In the genomic region with DNA sequence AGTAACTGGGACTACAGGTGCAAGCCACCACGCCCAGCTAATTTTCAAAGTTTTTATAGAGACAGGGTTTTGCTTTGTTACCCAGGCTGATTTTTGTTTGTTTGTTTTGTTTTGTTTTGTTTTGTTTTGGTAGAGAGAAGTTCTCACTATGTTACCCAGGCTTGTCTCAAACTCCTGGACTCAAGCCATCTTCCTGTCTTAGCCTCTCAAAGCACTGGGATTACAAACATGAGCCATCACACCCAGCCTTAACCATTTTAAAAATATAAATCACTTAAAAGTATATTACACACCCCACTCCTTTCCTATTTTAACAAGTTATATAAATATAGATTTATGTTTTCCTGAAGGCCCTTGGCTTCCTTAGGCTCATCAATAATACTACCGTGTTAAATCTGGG, we compare ENCODE assay signal across 11 cellular contexts. TPM values are rescaled to one million over a fixed set of nuclear protein-coding genes. Genes with fewer than 3 reads are reported as not detected.
DNase-seq lines count a peak whose midpoint lies in the region; ATAC-seq and TF ChIP-seq lines count a peak whose summit lies in the region.
"Had no signal": no experiment of that assay in that cellular context is flagged by ENCODE, and none has a peak within 500 bp of the region (broad histone marks: within the 10 kb centered on the region; RNA-seq: fewer than 3 reads in every experiment).

No MANE protein-coding gene starts in this region.

- H3K4me1 Mint-ChIP-seq in activated naive CD8-positive, alpha-beta T cell treated with anti-CD3 and anti-CD28 coated beads, Interleukin-2, amount 10 ng/mL, durations not matched to agents 7 days and 5 days, result peaks cover 9% of the 10 kb centered on the region
- H3K4me1 Mint-ChIP-seq in activated naive CD8-positive, alpha-beta T cell treated with anti-CD3 and anti-CD28 coated beads for 36 hours, result peaks cover 11% of the 10 kb centered on the region
- peaks cover 39% of the 10 kb centered on the region for H3K4me1 Mint-ChIP-seq in chondrocyte (ENCODE audit: low read depth)

- no peak overlapping the region for H3K4ac ChIP-seq in trophoblast cell (ENCODE audit: low read depth, low read length)

- POLR2A ChIA-PET in activated naive CD8-positive, alpha-beta T cell treated with anti-CD3 and anti-CD28 coated beads, Interleukin-2, amount 10 ng/mL, durations not matched to agents 7 days and 5 days (lab: Charles Lee), result no interaction called here

- no peak overlapping the region for H4K91ac ChIP-seq in trophoblast cell (ENCODE audit: low read depth, low read length)

- H3K36me3 ChIP-seq in left lung (no peaks in the 10 kb centered on the region), upper lobe of right lung (no peaks in the 10 kb centered on the region), trophoblast cell (ENCODE audit: control insufficient read depth in 1 of 2, insufficient read depth in 2 of 2, low read length in 2 of 2) (no peaks in the 10 kb centered on the region)

- H3K18ac ChIP-seq in trophoblast cell (ENCODE audit: low read length), result no peak overlapping the region

- no peak for ATAC-seq in activated naive CD8-positive, alpha-beta T cell treated with anti-CD3 and anti-CD28 coated beads, Interleukin-2, amount 10 ng/mL, durations not matched to agents 7 days and 5 days (ENCODE audit: low read depth)
- ATAC-seq in left lung (no peak), upper lobe of right lung (no peak), HG03520 (IDR thresholded peaks at IDR 0.05; ENCODE audit: unreplicated experiment) (no peak)

- H3K4me1 ChIP-seq in left lung (peaks cover 3 to 33% of the 10 kb centered on the region in 2 donors), upper lobe of right lung (peaks cover 15% of the 10 kb centered on the region), trophoblast cell (ENCODE audit: control insufficient read depth in 1 of 2, insufficient read depth in 2 of 2, low read length in 2 of 2) (peaks cover 0 to 4% of the 10 kb centered on the region in 2 experiments)

- H2AFZ ChIP-seq in trophoblast cell (ENCODE audit: insufficient read depth, low read length, poor library complexity), result no peak overlapping the region

- H3K79me1 ChIP-seq in trophoblast cell (ENCODE audit: low read length), result no peaks in the 10 kb centered on the region

- H3K36me3 Mint-ChIP-seq in activated naive CD8-positive, alpha-beta T cell treated with anti-CD3 and anti-CD28 coated beads, Interleukin-2, amount 10 ng/mL, durations not matched to agents 7 days and 5 days, result no peaks in the 10 kb centered on the region
- no peaks in the 10 kb centered on the region for H3K36me3 Mint-ChIP-seq in activated naive CD8-positive, alpha-beta T cell treated with anti-CD3 and anti-CD28 coated beads for 36 hours
- H3K36me3 Mint-ChIP-seq in chondrocyte (ENCODE audit: low read depth), result no peaks in the 10 kb centered on the region

- no peak overlapping the region for H4K12ac ChIP-seq in trophoblast cell (ENCODE audit: low read depth, low read length)

- no peak overlapping the region for H3K9ac ChIP-seq in trophoblast cell (ENCODE audit: low read length)

- H3K9me3 ChIP-seq in left lung (no peaks in the 10 kb centered on the region), upper lobe of right lung (no peaks in the 10 kb centered on the region), trophoblast cell (ENCODE audit: insufficient read depth, low read depth, low read length) (no peaks in the 10 kb centered on the region)

- H3K23ac ChIP-seq in trophoblast cell (ENCODE audit: low read length), result no peak overlapping the region

- no peak for DNase-seq in activated naive CD8-positive, alpha-beta T cell treated with anti-CD3 and anti-CD28 coated beads, Interleukin-2, amount 10 ng/mL, durations not matched to agents 7 days and 5 days
- no peak for DNase-seq in activated naive CD8-positive, alpha-beta T cell treated with anti-CD3 and anti-CD28 coated beads for 36 hours
- DNase-seq in chondrocyte (ENCODE audit: low spot score) (no peak), left lung (no peak), upper lobe of right lung (no peak), dermis blood vessel endothelial cell (no peak), trophoblast cell (no peak)
- DNase-seq: activated CD4-positive, alpha-beta T cell treated with anti-CD3 and anti-CD28 coated beads, Interleukin-2, amount 50 U/mL, for 4 hours; activated naive CD4-positive, alpha-beta T cell; NCI-H1105 had no signal

- H3K27ac ChIP-seq in left lung, result peak overlapping the region; percentile 40 to 78
- H3K27ac ChIP-seq in upper lobe of right lung, result peak overlapping the region; percentile 43
- H3K27ac ChIP-seq in trophoblast cell (ENCODE audit: low read depth, low read length), result no peak overlapping the region

- H3K79me2 ChIP-seq in trophoblast cell (ENCODE audit: control insufficient read depth, insufficient read depth, low read length, poor library complexity), result no peaks in the 10 kb centered on the region

- no peak overlapping the region for H2BK5ac ChIP-seq in trophoblast cell (ENCODE audit: low read depth, low read length, poor library complexity)

- H3K9me3 Mint-ChIP-seq in activated naive CD8-positive, alpha-beta T cell treated with anti-CD3 and anti-CD28 coated beads, Interleukin-2, amount 10 ng/mL, durations not matched to agents 7 days and 5 days, result no peaks in the 10 kb centered on the region
- H3K9me3 Mint-ChIP-seq in activated naive CD8-positive, alpha-beta T cell treated with anti-CD3 and anti-CD28 coated beads for 36 hours, result no peaks in the 10 kb centered on the region
- no peaks in the 10 kb centered on the region for H3K9me3 Mint-ChIP-seq in chondrocyte (ENCODE audit: low read depth)

- H2BK120ac ChIP-seq in trophoblast cell (ENCODE audit: insufficient read depth, low read length, poor library complexity), result no peak overlapping the region

- TF ChIP-seq CTCF in chondrocyte (IDR thresholded peaks at IDR 0.05) (no peak), left lung (IDR thresholded peaks at IDR 0.05) (no peak), upper lobe of right lung (IDR thresholded peaks at IDR 0.05) (no peak)

- H3K14ac ChIP-seq in trophoblast cell (ENCODE audit: low read length), result no peak overlapping the region

- H3K27me3 ChIP-seq in left lung (no peaks in the 10 kb centered on the region), upper lobe of right lung (no peaks in the 10 kb centered on the region), trophoblast cell (ENCODE audit: insufficient read depth, low read length) (no peaks in the 10 kb centered on the region)

- H3K4me3 ChIP-seq in left lung (peak overlapping the region in 1 of 2 donors; percentile 11), upper lobe of right lung (peak overlapping the region; percentile 30), trophoblast cell (ENCODE audit: low read depth, low read length) (no peak overlapping the region)

- no peak overlapping the region for H3K4me2 ChIP-seq in trophoblast cell (ENCODE audit: low read length)

- intact Hi-C loops in left lung (cut with DNase I) (no loop called here), upper lobe of right lung (cut with DNase I) (no loop called here)

- peaks cover 2% of the 10 kb centered on the region for H3K27me3 Mint-ChIP-seq in activated naive CD8-positive, alpha-beta T cell treated with anti-CD3 and anti-CD28 coated beads, Interleukin-2, amount 10 ng/mL, durations not matched to agents 7 days and 5 days
- no peaks in the 10 kb centered on the region for H3K27me3 Mint-ChIP-seq in activated naive CD8-positive, alpha-beta T cell treated with anti-CD3 and anti-CD28 coated beads for 36 hours
- H3K27me3 Mint-ChIP-seq in chondrocyte (ENCODE audit: low read depth), result no peaks in the 10 kb centered on the region

- peak overlapping the region; percentile 73 for H3K4me3 Mint-ChIP-seq in activated naive CD8-positive, alpha-beta T cell treated with anti-CD3 and anti-CD28 coated beads, Interleukin-2, amount 10 ng/mL, durations not matched to agents 7 days and 5 days
- H3K4me3 Mint-ChIP-seq in activated naive CD8-positive, alpha-beta T cell treated with anti-CD3 and anti-CD28 coated beads for 36 hours, result no peak overlapping the region
- H3K4me3 Mint-ChIP-seq in chondrocyte (ENCODE audit: unreplicated experiment), result peak overlapping the region; percentile 7

- H4K8ac ChIP-seq in trophoblast cell (ENCODE audit: low read depth, low read length), result no peak overlapping the region

- H2AK5ac ChIP-seq in trophoblast cell (ENCODE audit: low read length), result no peak overlapping the region

- H3K27ac Mint-ChIP-seq in activated naive CD8-positive, alpha-beta T cell treated with anti-CD3 and anti-CD28 coated beads, Interleukin-2, amount 10 ng/mL, durations not matched to agents 7 days and 5 days, result no peak overlapping the region
- H3K27ac Mint-ChIP-seq in activated naive CD8-positive, alpha-beta T cell treated with anti-CD3 and anti-CD28 coated beads for 36 hours, result no peak overlapping the region
- H3K27ac Mint-ChIP-seq in chondrocyte (ENCODE audit: unreplicated experiment), result peak overlapping the region; percentile 88

- no peak overlapping the region for H2BK12ac ChIP-seq in trophoblast cell (ENCODE audit: low read length)

- no CpG with 5 or more reads among the region's 2 CpGs for WGBS in trophoblast cell (ENCODE audit: extremely low coverage, insufficient coverage, insufficient read length)

RNA-seq across cellular contexts. Expression of gene DYNC1LI1, which starts 6.5 kb away (rescaled TPM):
- 10 to 100 TPM; 29.5 to 30.6 TPM for total RNA-seq in activated naive CD8-positive, alpha-beta T cell treated with anti-CD3 and anti-CD28 coated beads, Interleukin-2, amount 10 ng/mL, durations not matched to agents 7 days and 5 days
- total RNA-seq in activated naive CD8-positive, alpha-beta T cell treated with anti-CD3 and anti-CD28 coated beads for 36 hours, result 10 to 100 TPM; 34.7 to 36.1 TPM
- total RNA-seq in chondrocyte (56.9 to 73.1 TPM (median 69.2 TPM) in 3 replicates), left lung (10 to 100 TPM; 32.6 to 38.1 TPM), upper lobe of right lung (37.8 TPM), dermis blood vessel endothelial cell (49.0 and 70.5 TPM in 2 replicates)
- 25.8 TPM in 2 replicates for polyA plus RNA-seq in trophoblast cell (2013)
